Comparison of ENCODE assay signal across 30 cellular contexts in the genomic region with DNA sequence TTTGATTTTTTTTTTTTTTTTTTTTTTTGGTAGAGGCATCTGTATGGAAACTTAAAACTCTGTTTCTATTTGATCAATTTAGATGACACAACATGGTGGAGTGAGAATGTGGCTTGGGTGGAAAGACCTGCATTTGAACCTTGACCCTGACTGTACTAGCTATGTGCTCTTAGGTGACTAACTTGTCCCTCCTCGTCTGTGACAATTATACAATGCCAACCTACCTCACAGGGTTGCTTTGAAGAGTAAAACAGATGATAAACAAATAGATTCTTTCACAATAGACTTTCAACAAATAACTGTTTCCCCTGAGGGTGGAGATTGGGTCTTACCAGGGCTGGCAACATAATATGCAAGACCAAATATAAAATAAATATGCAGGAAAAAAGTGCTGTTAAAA.
"Had no signal": no experiment of that assay in that cellular context is flagged by ENCODE, and none has a peak within 500 bp of the region (broad histone marks: within the 10 kb centered on the region; RNA-seq: fewer than 3 reads in every experiment).

No MANE protein-coding gene starts in this region.

- DNase-seq: activated CD4-positive, alpha-beta memory T cell treated with anti-CD3 and anti-CD28 coated beads for 36 hours; activated CD4-positive, alpha-beta T cell treated with anti-CD3 and anti-CD28 coated beads, Interleukin-2, amount 10 ng/mL, durations not matched to agents 24 days and 14 days; activated CD4-positive, CD25-positive, alpha-beta regulatory T cell treated with anti-CD3 and anti-CD28 coated beads, Interleukin-2, amount 50 U/mL, for 72 hours; activated CD8-positive, alpha-beta memory T cell treated with anti-CD3 and anti-CD28 coated beads, Interleukin-2, amount 50 U/mL, for 4 hours; activated gamma-delta T cell; activated naive CD4-positive, alpha-beta T cell treated with anti-CD3 and anti-CD28 coated beads, Interleukin-2, amount 10 ng/mL, durations not matched to agents 7 days and 5 days; activated T-cell treated with anti-CD3 and anti-CD28 coated beads, Interleukin-2, amount 50 U/mL, for 24 hours; effector CD8-positive, alpha-beta T cell; glutamatergic neuron; immature natural killer cell; kidney; left lung; mesendoderm; stimulated activated CD4-positive, alpha-beta T cell treated with anti-CD3 and anti-CD28 coated beads, Interleukin-2, amount 100 ng/mL, for 48 hours; stimulated activated naive CD4-positive, alpha-beta T cell treated with Interleukin-2 at 50 U/mL for 16 hours; SW 1271; T-helper 17 cell; T1000; uterus; WERI-Rb-1 had no signal

- H3K4me1 ChIP-seq: breast epithelium, left lung, right atrium auricular region, uterus had no signal

- H3K36me3 ChIP-seq: breast epithelium, left lung, right atrium auricular region, thoracic aorta, uterus, WERI-Rb-1 had no signal

- H3K9me3 ChIP-seq: breast epithelium, left lung, right atrium auricular region, thoracic aorta, uterus had no signal

- H3K27me3 ChIP-seq: breast epithelium, hepatocyte, left lung, right atrium auricular region, uterus had no signal

- FAIRE-seq: colon, endometrium, frontal cortex, kidney had no signal

- H3K4me2 ChIP-seq: hepatocyte had no signal

- H3K4me3 ChIP-seq: breast epithelium, hepatocyte, left lung, lung, right atrium auricular region, thoracic aorta, uterus had no signal

- ATAC-seq: left lung; natural killer cell treated with Interleukin-12 subunit alpha and Interleukin-12 subunit beta and Interleukin-15 and Interleukin-18, amount 100 ng/mL, for 72 hours; T-helper 17 cell had no signal

- H3K27ac ChIP-seq: breast epithelium, epithelial cell of prostate, hepatocyte, left lung, right atrium auricular region, thoracic aorta, uterus, WERI-Rb-1 had no signal
